Comparison of ENCODE assay signal across 1 cellular context in genomic region chr10:79871729-79872128, GRCh38. TPM values are rescaled to one million over a fixed set of nuclear protein-coding genes. Genes with fewer than 3 reads are reported as not detected.
"Had no signal": no experiment of that assay in that cellular context is flagged by ENCODE, and none has a peak within 500 bp of the region (broad histone marks: within the 10 kb centered on the region; RNA-seq: fewer than 3 reads in every experiment).

No MANE protein-coding gene starts in this region.

RNA-seq across cellular contexts. Expression of gene NUTM2E, which starts 45.2 kb away (rescaled TPM):
- total RNA-seq: NCI-H460 had no signal
